8 cellular contexts compared by ENCODE assay signal in genomic region chr5:73201547-73202513, GRCh38. TPM values are rescaled to one million over a fixed set of nuclear protein-coding genes. Genes with fewer than 3 reads are reported as not detected.
DNase-seq lines count a peak whose midpoint lies in the region; ATAC-seq and TF ChIP-seq lines count a peak whose summit lies in the region.

No MANE protein-coding gene starts in this region.

- DNase-seq in CD8-positive, alpha-beta memory T cell: peak; percentile 54 to 76 (median 56)
- DNase-seq in GM23338 (ENCODE audit: low spot score) (peak; percentile 94), NCI-H187 treated with DMSO at 0.1 percent for 48 hours (lab: John Stamatoyannopoulos, UW) (peak; percentile 73), chondrocyte (ENCODE audit: low spot score) (no peak), left lobe of liver (ENCODE audit: low spot score) (peak; percentile 82), DMS79 treated with DMSO at 0.1 percent for 48 hours (lab: John Stamatoyannopoulos, UW) (no peak)
- peak; percentile 67 for DNase-seq in activated CD4-positive, alpha-beta T cell treated with anti-CD3 and anti-CD28 coated beads for 24 hours (ENCODE audit: low read depth in 2 of 2)
- peak; percentile 59 to 70 for DNase-seq in stimulated activated CD4-positive, alpha-beta T cell treated with anti-CD3 and anti-CD28 coated beads, Interleukin-4, amount 100 ng/mL, for 48 hours (ENCODE audit: low read depth in 2 of 2)

- no peaks in the 10 kb centered on the region for H3K9me2 ChIP-seq in GM23338 (ENCODE audit: insufficient read depth)

- no peaks in the 10 kb centered on the region for H3K9me3 ChIP-seq in CD8-positive, alpha-beta memory T cell (ENCODE audit: low read length)

- peaks cover 0 to 2% (median 0%) of the 10 kb centered on the region in 5 donors for H3K9me3 Mint-ChIP-seq in CD8-positive, alpha-beta memory T cell
- no peaks in the 10 kb centered on the region; the same call in 1 of the 3 replicates for H3K9me3 Mint-ChIP-seq in GM23338
- peaks cover 5% of the 10 kb centered on the region for H3K9me3 Mint-ChIP-seq in chondrocyte (ENCODE audit: low read depth)

- no peak overlapping the region for H3K27ac ChIP-seq in CD8-positive, alpha-beta memory T cell (ENCODE audit: low read depth, low read length)
- no peak overlapping the region for H3K27ac ChIP-seq in GM23338 (ENCODE audit: low read depth)

- POLR2A ChIA-PET in CD8-positive, alpha-beta memory T cell (lab: Charles Lee): no interaction called here

- peak; percentile 99 for ATAC-seq in GM23338
- peak; percentile 99 for ATAC-seq in left lobe of liver

- CTCF ChIA-PET in CD8-positive, alpha-beta memory T cell (lab: Charles Lee): interaction anchor here (0.6 to 4.8 kb wide), 10 partner anchors 14 to 279 kb away, joined by 3 to 23 read pairs (median 4); partner anchors contain the start of gene FCHO2

- H3K36me3 Mint-ChIP-seq in CD8-positive, alpha-beta memory T cell: peaks cover 0 to 4% (median 0%) of the 10 kb centered on the region in 3 donors
- H3K36me3 Mint-ChIP-seq in GM23338 (ENCODE audit: low read depth): peaks cover 3% of the 10 kb centered on the region; the same call in 2 of the 3 replicates
- H3K36me3 Mint-ChIP-seq in chondrocyte (ENCODE audit: low read depth): no peaks in the 10 kb centered on the region

- TF ChIP-seq CTCF in GM23338 (conservative IDR thresholded peaks at IDR 0.05; ENCODE audit: low read depth in 2 of 2): peak; percentile 81 to 91
- peak; percentile 90 for TF ChIP-seq CTCF in chondrocyte (IDR thresholded peaks at IDR 0.05)

- peak overlapping the region in 5 of 7 donors; percentile 33 to 60 (median 57) for H3K4me3 Mint-ChIP-seq in CD8-positive, alpha-beta memory T cell
- H3K4me3 Mint-ChIP-seq in GM23338: no peak overlapping the region
- peak overlapping the region; percentile 33 for H3K4me3 Mint-ChIP-seq in chondrocyte (ENCODE audit: unreplicated experiment)

- H3K4me1 Mint-ChIP-seq in CD8-positive, alpha-beta memory T cell: peaks cover 0 to 4% (median 3%) of the 10 kb centered on the region in 3 donors
- H3K4me1 Mint-ChIP-seq in GM23338 (peaks cover 3% of the 10 kb centered on the region), chondrocyte (ENCODE audit: low read depth) (peaks cover 6% of the 10 kb centered on the region)

- no peaks in the 10 kb centered on the region for H3K4me1 ChIP-seq in CD8-positive, alpha-beta memory T cell (ENCODE audit: insufficient read depth, low read length)
- H3K4me1 ChIP-seq in GM23338 (ENCODE audit: insufficient read depth): peaks cover 13% of the 10 kb centered on the region

- H3K36me3 ChIP-seq in CD8-positive, alpha-beta memory T cell (ENCODE audit: insufficient read depth, low read length): no peaks in the 10 kb centered on the region
- H3K36me3 ChIP-seq in GM23338 (ENCODE audit: insufficient read depth): no peaks in the 10 kb centered on the region

- H4K20me1 ChIP-seq in GM23338 (replicated peaks; ENCODE audit: insufficient read depth): no peaks in the 10 kb centered on the region

- peaks cover 9% of the 10 kb centered on the region for H3K27me3 ChIP-seq in CD8-positive, alpha-beta memory T cell (ENCODE audit: insufficient read depth, low read length, poor library complexity, severe bottlenecking)
- H3K27me3 ChIP-seq in GM23338 (ENCODE audit: insufficient read depth): peaks cover 15% of the 10 kb centered on the region

- no peaks in the 10 kb centered on the region for H3K79me2 ChIP-seq in GM23338 (replicated peaks; ENCODE audit: insufficient read depth)

- H3K4me3 ChIP-seq in CD8-positive, alpha-beta memory T cell (ENCODE audit: low read length): no peak overlapping the region
- H3K4me3 ChIP-seq in GM23338: peak overlapping the region; percentile 21; the same call in 1 of the 2 replicates

- peak overlapping the region; percentile 50 for H3K4me2 ChIP-seq in GM23338

- no peaks in the 10 kb centered on the region for H3F3A ChIP-seq in GM23338 (replicated peaks; ENCODE audit: low read depth)

- peaks cover 30 to 57% of the 10 kb centered on the region in 2 donors for H3K27me3 Mint-ChIP-seq in CD8-positive, alpha-beta memory T cell
- peaks cover 14% of the 10 kb centered on the region for H3K27me3 Mint-ChIP-seq in GM23338 (ENCODE audit: insufficient read depth, low read depth, poor library complexity)
- H3K27me3 Mint-ChIP-seq in chondrocyte (ENCODE audit: low read depth): peaks cover 7% of the 10 kb centered on the region

- peak overlapping the region; percentile 35; the same call in 1 of the 2 replicates for H2AFZ ChIP-seq in GM23338

- peak overlapping the region in 1 of 8 donors; percentile 15 for H3K27ac Mint-ChIP-seq in CD8-positive, alpha-beta memory T cell
- H3K27ac Mint-ChIP-seq in GM23338: no peak overlapping the region
- H3K27ac Mint-ChIP-seq in chondrocyte (ENCODE audit: unreplicated experiment): no peak overlapping the region

TF ChIP-seq in GM23338, 12 proteins besides CTCF, POLR2A, EP300 and RAD21:
- TF ChIP-seq ETS1 (IDR thresholded peaks at IDR 0.05) (no peak), POLR2AphosphoS5 (IDR thresholded peaks at IDR 0.05; ENCODE audit: low read depth) (no peak), ZNF462 (CRISPR knock-in tag; IDR thresholded peaks at IDR 0.05) (peak; percentile 39; the same call in 1 of the 2 replicates), ZNF114 (CRISPR knock-in tag; IDR thresholded peaks at IDR 0.05) (no peak)

RNA-seq across cellular contexts. Expression of gene TMEM174, which starts 28.8 kb away (rescaled TPM):
- not detected for total RNA-seq in CD8-positive, alpha-beta memory T cell
- not detected for polyA plus RNA-seq in CD8-positive, alpha-beta memory T cell
- not detected in 2 replicates for total RNA-seq in GM23338 (2014; rRNA removed; shearing (Covaris generic))
- not detected in 2 replicates for polyA plus RNA-seq in GM23338 (2016; fragmentation: Nextera tagmentation; extraction: Ambion mirVana)
- total RNA-seq in chondrocyte: not detected in 3 replicates
- total RNA-seq in left lobe of liver: not detected

Comparison
In these comparisons a context has a peak if more than half of its experiments do, and no peak if none do; other contexts are left out.
1. DNase-seq: peak in CD8-positive, alpha-beta memory T cell (5 of 5), GM23338 (single experiment), NCI-H187 treated with DMSO at 0.1 percent for 48 hours (single experiment), activated CD4-positive, alpha-beta T cell treated with anti-CD3 and anti-CD28 coated beads for 24 hours (2 of 2), left lobe of liver (single experiment) and stimulated activated CD4-positive, alpha-beta T cell treated with anti-CD3 and anti-CD28 coated beads, Interleukin-4, amount 100 ng/mL, for 48 hours (2 of 2); none in chondrocyte (single experiment) and DMS79 treated with DMSO at 0.1 percent for 48 hours (single experiment).